In the genomic region with DNA sequence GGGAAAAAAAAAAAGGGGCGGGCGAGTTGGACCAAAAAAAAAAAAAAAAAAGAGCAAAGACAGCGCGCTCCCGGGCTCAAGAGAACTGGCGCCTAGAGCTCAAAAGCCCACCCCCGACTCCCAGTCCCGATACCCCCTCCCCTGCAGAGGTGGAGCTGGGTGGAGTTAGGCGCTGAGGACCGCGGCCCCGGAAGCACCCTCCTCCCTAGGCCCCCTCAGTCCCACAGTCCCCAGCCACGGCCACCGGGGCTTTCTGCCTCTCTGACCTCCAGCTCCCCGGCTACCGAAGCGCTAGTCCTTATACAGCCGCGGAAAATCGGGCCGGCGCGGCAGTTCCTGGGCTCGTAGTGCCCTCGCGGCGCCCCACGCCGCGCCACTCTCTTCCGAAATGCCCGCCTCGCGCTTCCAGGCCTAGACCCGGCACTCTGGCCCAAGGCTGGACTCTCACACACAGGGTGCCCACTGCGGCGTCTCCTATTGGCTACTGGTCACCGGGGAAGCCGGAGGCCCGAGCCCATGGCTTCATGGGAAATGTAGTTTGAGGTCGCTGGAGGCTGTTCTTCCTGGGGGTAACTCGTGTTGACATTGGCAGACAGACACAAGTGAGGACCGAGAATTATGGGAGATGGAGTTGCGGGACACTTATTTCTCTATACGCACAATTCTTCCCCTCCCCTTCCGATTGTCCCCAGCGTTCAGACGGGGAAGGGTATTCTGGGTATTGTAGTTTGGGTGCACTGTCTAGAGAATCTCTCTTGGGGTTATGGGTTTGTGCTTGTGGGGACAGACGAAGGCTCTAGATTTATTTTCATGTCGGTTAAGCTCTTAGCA, we compare ENCODE assay signal across 8 cellular contexts. TPM values are rescaled to one million over a fixed set of nuclear protein-coding genes. Genes with fewer than 3 reads are reported as not detected.
DNase-seq lines count a peak whose midpoint lies in the region; TF ChIP-seq lines count a peak whose summit lies in the region.

A gene with protein sequence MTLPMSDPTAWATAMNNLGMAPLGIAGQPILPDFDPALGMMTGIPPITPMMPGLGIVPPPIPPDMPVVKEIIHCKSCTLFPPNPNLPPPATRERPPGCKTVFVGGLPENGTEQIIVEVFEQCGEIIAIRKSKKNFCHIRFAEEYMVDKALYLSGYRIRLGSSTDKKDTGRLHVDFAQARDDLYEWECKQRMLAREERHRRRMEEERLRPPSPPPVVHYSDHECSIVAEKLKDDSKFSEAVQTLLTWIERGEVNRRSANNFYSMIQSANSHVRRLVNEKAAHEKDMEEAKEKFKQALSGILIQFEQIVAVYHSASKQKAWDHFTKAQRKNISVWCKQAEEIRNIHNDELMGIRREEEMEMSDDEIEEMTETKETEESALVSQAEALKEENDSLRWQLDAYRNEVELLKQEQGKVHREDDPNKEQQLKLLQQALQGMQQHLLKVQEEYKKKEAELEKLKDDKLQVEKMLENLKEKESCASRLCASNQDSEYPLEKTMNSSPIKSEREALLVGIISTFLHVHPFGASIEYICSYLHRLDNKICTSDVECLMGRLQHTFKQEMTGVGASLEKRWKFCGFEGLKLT (minus strand): TSS at position 427 of the 831 bp plus-strand sequence. CDS start 199,993 bp downstream, outside the sequence.

- CTCF ChIA-PET in activated naive CD4-positive, alpha-beta T cell treated with anti-CD3 and anti-CD28 coated beads, Interleukin-2, amount 10 ng/mL, durations not matched to agents 7 days and 5 days (lab: Charles Lee) = interaction anchor here (1.6 kb wide), 1 partner anchor 12 kb away, joined by 4 read pairs; no protein-coding TSS in a partner anchor

- TF ChIP-seq CTCF in HFFc6 (IDR thresholded peaks at IDR 0.05) = no peak
- no peak for TF ChIP-seq CTCF in NB4 (IDR thresholded peaks at IDR 0.05; ENCODE audit: low read depth, low read length)

- peak; percentile 91 for DNase-seq in GM04503 (ENCODE audit: low read depth)
- DNase-seq in HFFc6 = peak; percentile 94
- peak; percentile 96 for DNase-seq in NB4 (ENCODE audit: low read depth)
- peak; percentile 85 for DNase-seq in SK-N-MC (ENCODE audit: low read depth, low spot score)
- peak; percentile 88 for DNase-seq in activated naive CD4-positive, alpha-beta T cell treated with anti-CD3 and anti-CD28 coated beads, Interleukin-2, amount 10 ng/mL, durations not matched to agents 7 days and 5 days
- DNase-seq in globus pallidus (ENCODE audit: low spot score) = peak; percentile 98
- peak; percentile 93 for DNase-seq in occipital lobe (lab: John Stamatoyannopoulos, UW)

- H3K9ac ChIP-seq in SK-N-MC (ENCODE audit: insufficient read length) = peak within 1 kb of the TSS; percentile 81

- H3K27ac ChIP-seq in SK-N-MC = peak within 1 kb of the TSS; percentile 58; the same call in 1 of the 2 replicates
- peak within 1 kb of the TSS; percentile 56 for H3K27ac ChIP-seq in temporal lobe (ENCODE audit: low read depth, low read length)

- H3K4me3 Mint-ChIP-seq in HFFc6 = no peak within 1 kb of the TSS
- no peak within 1 kb of the TSS for H3K4me3 Mint-ChIP-seq in activated naive CD4-positive, alpha-beta T cell treated with anti-CD3 and anti-CD28 coated beads, Interleukin-2, amount 10 ng/mL, durations not matched to agents 7 days and 5 days

- H3K4me3 ChIP-seq in NB4 (ENCODE audit: low read depth, low read length) = peak within 1 kb of the TSS; percentile 75
- H3K4me3 ChIP-seq in SK-N-MC = peak within 1 kb of the TSS; percentile 82

- peaks cover 9% of the 10 kb centered on the region for H3K4me1 Mint-ChIP-seq in HFFc6 (ENCODE audit: low read depth)
- H3K4me1 Mint-ChIP-seq in activated naive CD4-positive, alpha-beta T cell treated with anti-CD3 and anti-CD28 coated beads, Interleukin-2, amount 10 ng/mL, durations not matched to agents 7 days and 5 days = peaks cover 9% of the 10 kb centered on the region

- H3K27ac Mint-ChIP-seq in HFFc6 = no peak within 1 kb of the TSS
- no peak within 1 kb of the TSS for H3K27ac Mint-ChIP-seq in activated naive CD4-positive, alpha-beta T cell treated with anti-CD3 and anti-CD28 coated beads, Interleukin-2, amount 10 ng/mL, durations not matched to agents 7 days and 5 days

- no peaks in the 10 kb centered on the region for H3K27me3 Mint-ChIP-seq in HFFc6 (ENCODE audit: insufficient read depth)
- H3K27me3 Mint-ChIP-seq in activated naive CD4-positive, alpha-beta T cell treated with anti-CD3 and anti-CD28 coated beads, Interleukin-2, amount 10 ng/mL, durations not matched to agents 7 days and 5 days = peaks cover 3% of the 10 kb centered on the region

- H3K9me3 ChIP-seq in SK-N-MC (ENCODE audit: low read depth, low read length) = no peaks in the 10 kb centered on the region

- H3K9me3 Mint-ChIP-seq in HFFc6 = no peaks in the 10 kb centered on the region
- H3K9me3 Mint-ChIP-seq in activated naive CD4-positive, alpha-beta T cell treated with anti-CD3 and anti-CD28 coated beads, Interleukin-2, amount 10 ng/mL, durations not matched to agents 7 days and 5 days = no peaks in the 10 kb centered on the region

- H3K36me3 Mint-ChIP-seq in HFFc6 (ENCODE audit: low read depth) = peaks cover 9% of the 10 kb centered on the region
- H3K36me3 Mint-ChIP-seq in activated naive CD4-positive, alpha-beta T cell treated with anti-CD3 and anti-CD28 coated beads, Interleukin-2, amount 10 ng/mL, durations not matched to agents 7 days and 5 days = peaks cover 6% of the 10 kb centered on the region

- peak; percentile 71 for TF ChIP-seq POLR2A in NB4 (IDR thresholded peaks at IDR 0.05; ENCODE audit: extremely low read depth, insufficient read length)

- H3K36me3 ChIP-seq in SK-N-MC (ENCODE audit: insufficient read depth, low read length) = no peaks in the 10 kb centered on the region

RNA-seq across cellular contexts. Expression of the gene that starts here (rescaled TPM):
- 10 to 100 TPM; 10.8 to 13.5 (median 11.9) TPM for total RNA-seq in HFFc6 (2021; fragmentation: NEBNext Ultra II Directional; extraction: Animal tissue kit (Norgen Biotek cat#: 25700))
- total RNA-seq in occipital lobe = 5.1 TPM
- total RNA-seq in temporal lobe = 3.2 TPM

Comparison
In these comparisons a context has a peak if more than half of its experiments do, and no peak if none do; other contexts are left out.
1. Peak in every context shown above with its lines: DNase-seq, H3K4me3 ChIP-seq and H3K27ac ChIP-seq.